ENCODE assay signal across 8 cellular contexts in the genomic region with DNA sequence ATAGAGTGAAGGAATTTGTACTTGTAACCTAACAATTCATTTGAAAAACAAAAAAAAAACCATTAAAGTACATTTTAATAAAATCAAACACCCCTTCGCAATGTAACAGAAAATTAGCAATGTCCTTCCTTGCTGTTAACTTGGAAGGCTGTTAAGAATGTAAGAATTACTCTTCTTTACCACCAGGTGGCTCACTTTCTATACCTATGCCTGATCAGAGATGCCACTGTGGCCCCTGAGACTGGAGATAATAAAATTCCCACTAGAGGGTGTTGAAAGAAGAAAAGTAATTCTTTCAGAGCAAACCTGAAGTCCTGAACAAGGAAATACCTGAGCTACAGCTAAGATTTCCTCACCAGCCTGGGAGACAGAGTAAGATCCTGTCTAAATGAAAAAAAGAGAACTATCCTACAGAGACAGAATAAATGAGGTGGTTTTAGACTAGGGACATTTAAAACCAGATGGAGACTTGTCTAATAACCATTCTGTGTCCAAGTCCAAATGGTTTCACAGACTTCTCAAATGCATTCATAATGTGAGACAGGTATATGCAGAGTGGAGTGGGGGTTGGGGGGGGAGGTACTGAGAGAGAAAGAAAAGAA.
DNase-seq lines count a peak whose midpoint lies in the region; ATAC-seq and TF ChIP-seq lines count a peak whose summit lies in the region.

No MANE protein-coding gene starts in this region.

- TF ChIP-seq CTCF in astrocyte of the cerebellum (IDR thresholded peaks at IDR 0.05; ENCODE audit: low read depth, low read length, missing control alignments) = peak; percentile 70

- intact Hi-C loops in aorta (cut with DNase I) = loop anchor here (10.0 kb wide), 2 partner anchors 390 to 580 kb away; no protein-coding TSS in a partner anchor

- WGBS in aorta, 2 donors = 56 to 63% methylated on average over 1 of the region's 1 CpG

- no peaks in the 10 kb centered on the region for H3K27me3 ChIP-seq in aorta (ENCODE audit: control insufficient read depth in 1 of 2, insufficient read depth in 2 of 2, low read length in 1 of 2)

- ATAC-seq in GM19328 (IDR thresholded peaks at IDR 0.05; ENCODE audit: unreplicated experiment) (peak; percentile 88), HG03135 (IDR thresholded peaks at IDR 0.05; ENCODE audit: unreplicated experiment) (peak; percentile 87), aorta (ENCODE audit: low FRiP score) (peak; percentile 72)

- peaks cover 0 to 1% of the 10 kb centered on the region in 2 donors for H3K4me1 ChIP-seq in aorta (ENCODE audit: control insufficient read depth in 1 of 2, insufficient read depth in 2 of 2, low read length in 2 of 2)

- peak; percentile 15 for DNase-seq in activated CD4-positive, alpha-beta T cell treated with anti-CD3 and anti-CD28 coated beads for 48 hours
- no peak for DNase-seq in activated CD4-positive, alpha-beta T cell treated with anti-CD3 and anti-CD28 coated beads, Interleukin-2, amount 50 U/mL, for 1 hour
- peak; percentile 49 for DNase-seq in NCI-H510A (lab: John Stamatoyannopoulos, UW)
- DNase-seq in astrocyte of the cerebellum (ENCODE audit: low read depth) = peak; percentile 37
- DNase-seq in kidney tubule cell (ENCODE audit: low spot score) = peak; percentile 76
- DNase-seq in aorta = no peak

- no peaks in the 10 kb centered on the region for H3K36me3 ChIP-seq in aorta (ENCODE audit: control insufficient read depth in 1 of 2, insufficient read depth in 2 of 2, low read length in 1 of 2)

- no peak overlapping the region for H3K27ac ChIP-seq in aorta (ENCODE audit: low read depth in 1 of 2, low read length in 2 of 2)

- H3K4me3 ChIP-seq in astrocyte of the cerebellum (ENCODE audit: low read depth, low read length) (no peak overlapping the region), aorta (ENCODE audit: low read length in 2 of 2) (no peak overlapping the region)

- in situ Hi-C loops in astrocyte of the cerebellum (cut with HindIII; ENCODE audit: low sequenced_read_pairs) = no loop called here

- H3K9me3 ChIP-seq in aorta (ENCODE audit: control insufficient read depth, low read length) = no peaks in the 10 kb centered on the region

Comparison
In these comparisons a context has a peak if more than half of its experiments do, and no peak if none do; other contexts are left out.
1. DNase-seq: peak in activated CD4-positive, alpha-beta T cell treated with anti-CD3 and anti-CD28 coated beads for 48 hours (single experiment), NCI-H510A (single experiment), astrocyte of the cerebellum (single experiment) and kidney tubule cell (single experiment); none in activated CD4-positive, alpha-beta T cell treated with anti-CD3 and anti-CD28 coated beads, Interleukin-2, amount 50 U/mL, for 1 hour (single experiment) and aorta (0 of 2).
2. Peak in every context shown above with its lines, with median percentiles within 50 percentile points of each other: ATAC-seq.